1 cellular context compared by ENCODE assay signal in the genomic region with DNA sequence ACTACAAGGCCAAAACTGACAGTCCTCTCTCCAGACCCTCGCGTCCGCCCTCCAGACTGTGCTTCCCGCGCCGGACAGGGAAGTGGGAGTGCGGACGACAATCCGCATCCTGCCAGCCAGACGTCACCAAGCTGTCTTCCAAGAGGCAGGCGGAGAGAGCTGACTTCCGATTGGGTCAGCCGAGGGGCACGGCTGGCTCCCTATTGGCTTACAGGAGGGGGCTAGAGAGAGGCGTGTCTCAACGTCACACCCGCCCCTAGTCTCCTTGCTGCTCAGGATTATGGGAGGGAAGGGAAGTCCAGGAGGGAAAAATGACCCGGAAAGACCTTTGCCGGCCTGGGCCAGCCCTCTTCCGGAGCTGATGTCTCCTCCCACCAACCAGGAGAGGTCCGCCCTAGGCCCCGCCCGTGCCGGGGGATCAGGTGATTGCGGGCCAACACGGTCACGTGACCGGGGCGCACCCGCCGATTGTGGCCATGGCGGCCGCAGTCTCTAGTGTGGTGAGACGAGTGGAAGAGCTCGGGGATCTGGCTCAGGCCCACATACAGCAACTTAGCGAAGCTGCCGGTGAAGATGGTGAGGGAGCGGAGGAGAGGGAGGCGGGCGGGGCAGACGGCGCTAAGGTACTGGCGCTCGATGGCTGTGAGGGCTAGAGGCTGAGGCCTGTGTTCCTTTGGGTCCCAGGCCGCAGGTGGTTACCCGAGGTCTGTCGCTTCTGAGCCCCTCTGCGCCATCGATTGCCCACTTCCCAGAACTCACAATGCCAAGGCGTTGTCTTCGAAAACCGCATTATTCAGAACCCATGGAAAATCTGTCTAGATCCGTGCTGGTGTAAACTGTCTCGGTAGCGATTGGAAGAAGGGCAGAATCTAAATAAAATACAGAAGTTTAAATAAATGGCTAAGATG.
TF ChIP-seq lines count a peak whose summit lies in the region.

A gene with protein sequence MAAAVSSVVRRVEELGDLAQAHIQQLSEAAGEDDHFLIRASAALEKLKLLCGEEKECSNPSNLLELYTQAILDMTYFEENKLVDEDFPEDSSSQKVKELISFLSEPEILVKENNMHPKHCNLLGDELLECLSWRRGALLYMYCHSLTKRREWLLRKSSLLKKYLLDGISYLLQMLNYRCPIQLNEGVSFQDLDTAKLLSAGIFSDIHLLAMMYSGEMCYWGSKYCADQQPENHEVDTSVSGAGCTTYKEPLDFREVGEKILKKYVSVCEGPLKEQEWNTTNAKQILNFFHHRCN (plus strand): TSS at position 453 of the 908 bp plus-strand sequence. CDS start 24 bp downstream, at position 477.

TF ChIP-seq in SK-N-SH, 30 proteins besides CTCF, POLR2A, EP300 and RAD21 (continued from another document):
- TF ChIP-seq, protein P1, sequence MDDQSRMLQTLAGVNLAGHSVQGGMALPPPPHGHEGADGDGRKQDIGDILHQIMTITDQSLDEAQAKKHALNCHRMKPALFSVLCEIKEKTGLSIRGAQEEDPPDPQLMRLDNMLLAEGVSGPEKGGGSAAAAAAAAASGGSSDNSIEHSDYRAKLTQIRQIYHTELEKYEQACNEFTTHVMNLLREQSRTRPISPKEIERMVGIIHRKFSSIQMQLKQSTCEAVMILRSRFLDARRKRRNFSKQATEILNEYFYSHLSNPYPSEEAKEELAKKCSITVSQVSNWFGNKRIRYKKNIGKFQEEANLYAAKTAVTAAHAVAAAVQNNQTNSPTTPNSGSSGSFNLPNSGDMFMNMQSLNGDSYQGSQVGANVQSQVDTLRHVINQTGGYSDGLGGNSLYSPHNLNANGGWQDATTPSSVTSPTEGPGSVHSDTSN (IDR thresholded peaks at IDR 0.05): peak; percentile 53
- TF ChIP-seq, protein P2, sequence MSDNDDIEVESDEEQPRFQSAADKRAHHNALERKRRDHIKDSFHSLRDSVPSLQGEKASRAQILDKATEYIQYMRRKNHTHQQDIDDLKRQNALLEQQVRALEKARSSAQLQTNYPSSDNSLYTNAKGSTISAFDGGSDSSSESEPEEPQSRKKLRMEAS (IDR thresholded peaks at IDR 0.05; ENCODE audit: low read depth): peak; percentile 85
- TF ChIP-seq TCF12 (IDR thresholded peaks at IDR 0.05): peak; percentile 41; the same call in 1 of the 2 replicates
